Comparison of ENCODE assay signal across 8 cellular contexts in genomic region chr5:143400541-143401252, GRCh38. TPM values are rescaled to one million over a fixed set of nuclear protein-coding genes. Genes with fewer than 3 reads are reported as not detected.
DNase-seq lines count a peak whose midpoint lies in the region; ATAC-seq, FAIRE-seq and TF ChIP-seq lines count a peak whose summit lies in the region.

No MANE protein-coding gene starts in this region.

- POLR2A ChIA-PET in activated CD8-positive, alpha-beta T cell treated with anti-CD3 and anti-CD28 coated beads for 36 hours (lab: Charles Lee): interaction anchor here (0.7 to 1.8 kb wide), 4 partner anchors 34 to 427 kb away, joined by 3 to 5 read pairs (median 4); no protein-coding TSS in a partner anchor

- no peaks in the 10 kb centered on the region for H3K9me3 Mint-ChIP-seq in activated T-cell treated with anti-CD3 and anti-CD28 coated beads, Interleukin-2, amount 50 U/mL, for 24 hours
- no peaks in the 10 kb centered on the region for H3K9me3 Mint-ChIP-seq in activated CD8-positive, alpha-beta T cell treated with anti-CD3 and anti-CD28 coated beads for 36 hours

- peak overlapping the region; percentile 50 for H3K27ac Mint-ChIP-seq in activated T-cell treated with anti-CD3 and anti-CD28 coated beads, Interleukin-2, amount 50 U/mL, for 24 hours
- peak overlapping the region; percentile 36 for H3K27ac Mint-ChIP-seq in activated CD8-positive, alpha-beta T cell treated with anti-CD3 and anti-CD28 coated beads for 36 hours

- intact Hi-C loops in activated CD8-positive, alpha-beta T cell treated with anti-CD3 and anti-CD28 coated beads for 36 hours (cut with micrococcal nuclease): loop anchor here (5.0 kb wide), 1 partner anchor 173 kb away; no protein-coding TSS in a partner anchor

- peak overlapping the region; percentile 84 for H3K4me3 Mint-ChIP-seq in activated T-cell treated with anti-CD3 and anti-CD28 coated beads, Interleukin-2, amount 50 U/mL, for 24 hours
- peak overlapping the region; percentile 93 for H3K4me3 Mint-ChIP-seq in activated CD8-positive, alpha-beta T cell treated with anti-CD3 and anti-CD28 coated beads for 36 hours

- peak in 1 of 2 donors; percentile 14 for TF ChIP-seq POLR2A in suprapubic skin (IDR thresholded peaks at IDR 0.05)

- TF ChIP-seq EP300 in suprapubic skin (IDR thresholded peaks at IDR 0.05): no peak

- peak; percentile 64 for FAIRE-seq in keratinocyte (lab: Jason Lieb, UNC)

- CTCF ChIA-PET in activated CD8-positive, alpha-beta T cell treated with anti-CD3 and anti-CD28 coated beads for 36 hours (lab: Charles Lee): interaction anchor here (0.8 to 1.6 kb wide), 3 partner anchors 12 to 398 kb away, joined by 4 to 8 read pairs (median 6); no protein-coding TSS in a partner anchor

- dilution Hi-C loops in keratinocyte (cut with MboI; ENCODE audit: extremely low pct_ligation_motif_present, low sequenced_read_pairs): no loop called here

- H3K4me3 ChIP-seq in keratinocyte (ENCODE audit: control insufficient read depth in 2 of 3, extremely low read depth in 1 of 3, insufficient read depth in 2 of 3, low read depth in 1 of 3, low read length in 3 of 3): peak overlapping the region; percentile 64 to 94 (median 86)
- peak overlapping the region; percentile 95 for H3K4me3 ChIP-seq in suprapubic skin

- no peak for ATAC-seq in activated CD8-positive, alpha-beta T cell treated with anti-CD3 and anti-CD28 coated beads for 36 hours

- H2AFZ ChIP-seq in keratinocyte (ENCODE audit: control insufficient read depth, low read length): no peak overlapping the region

- peak overlapping the region; percentile 81 for H3K4me2 ChIP-seq in keratinocyte (ENCODE audit: control insufficient read depth, extremely low read depth, insufficient read depth, low read depth, low read length)

- H3K27ac ChIP-seq in keratinocyte (ENCODE audit: control insufficient read depth, insufficient read depth, low read length): peak overlapping the region; percentile 84
- peak overlapping the region; percentile 98 for H3K27ac ChIP-seq in suprapubic skin

- H3K79me2 ChIP-seq in keratinocyte (ENCODE audit: control insufficient read depth, insufficient read depth, low read length): peaks cover 78% of the 10 kb centered on the region

- no peak for TF ChIP-seq CTCF in activated CD8-positive, alpha-beta T cell treated with anti-CD3 and anti-CD28 coated beads for 36 hours (IDR thresholded peaks at IDR 0.05)
- TF ChIP-seq CTCF in keratinocyte (optimal IDR thresholded peaks at IDR 0.05 in 1 of 3, IDR thresholded peaks at IDR 0.05 in 1 of 3, conservative IDR thresholded peaks at IDR 0.05 in 1 of 3; ENCODE audit: extremely low read depth in 1 of 3, insufficient read depth in 2 of 3, low read length in 3 of 3): no peak
- TF ChIP-seq CTCF in suprapubic skin (IDR thresholded peaks at IDR 0.05): no peak
- no peak for TF ChIP-seq CTCF in GM20000 (IDR thresholded peaks at IDR 0.05; ENCODE audit: extremely low read depth, missing control alignments)

- no peak for DNase-seq in activated T-cell treated with anti-CD3 and anti-CD28 coated beads, Interleukin-2, amount 50 U/mL, for 24 hours
- DNase-seq in activated T-cell treated with anti-CD3 and anti-CD28 coated beads for 4 hours (no peak), keratinocyte (ENCODE audit: low read depth, low spot score) (no peak), suprapubic skin (ENCODE audit: low spot score in 2 of 2) (no peak), UCSD-AML1 (lab: John Stamatoyannopoulos, UW; ENCODE audit: unreplicated experiment) (no peak), AG08395 (ENCODE audit: low spot score) (no peak), GM20000 (ENCODE audit: low spot score) (no peak)
- no peak for DNase-seq in activated CD8-positive, alpha-beta T cell treated with anti-CD3 and anti-CD28 coated beads for 36 hours

- no peaks in the 10 kb centered on the region for H3K9me1 ChIP-seq in keratinocyte (ENCODE audit: control insufficient read depth, extremely low read depth, insufficient read depth, low read length)

- H3K27me3 ChIP-seq in keratinocyte (ENCODE audit: control insufficient read depth, extremely low read depth, insufficient read depth, low read length) (no peaks in the 10 kb centered on the region), suprapubic skin (no peaks in the 10 kb centered on the region)

- no peaks in the 10 kb centered on the region for H3K27me3 Mint-ChIP-seq in activated T-cell treated with anti-CD3 and anti-CD28 coated beads, Interleukin-2, amount 50 U/mL, for 24 hours
- no peaks in the 10 kb centered on the region for H3K27me3 Mint-ChIP-seq in activated CD8-positive, alpha-beta T cell treated with anti-CD3 and anti-CD28 coated beads for 36 hours

- peaks cover 64% of the 10 kb centered on the region for H3K4me1 Mint-ChIP-seq in activated T-cell treated with anti-CD3 and anti-CD28 coated beads, Interleukin-2, amount 50 U/mL, for 24 hours (ENCODE audit: low read depth)
- peaks cover 50% of the 10 kb centered on the region for H3K4me1 Mint-ChIP-seq in activated CD8-positive, alpha-beta T cell treated with anti-CD3 and anti-CD28 coated beads for 36 hours (ENCODE audit: low read depth)

- H3K9ac ChIP-seq in keratinocyte (ENCODE audit: control insufficient read depth, extremely low read depth, insufficient read depth, low read length): peak overlapping the region; percentile 93

- WGBS in suprapubic skin: 22% methylated on average over 10 of the region's 10 CpGs

- H3K9me3 ChIP-seq in keratinocyte (ENCODE audit: control insufficient read depth, low read depth, low read length) (no peaks in the 10 kb centered on the region), suprapubic skin (no peaks in the 10 kb centered on the region)

- H3K4me1 ChIP-seq in keratinocyte (ENCODE audit: control insufficient read depth, extremely low read depth, insufficient read depth, low read length) (peaks cover 17% of the 10 kb centered on the region), suprapubic skin (peaks cover 61% of the 10 kb centered on the region)

- no peaks in the 10 kb centered on the region for H4K20me1 ChIP-seq in keratinocyte (ENCODE audit: control insufficient read depth, extremely low read depth, insufficient read depth, low read length)

- peaks cover 0 to 2% of the 10 kb centered on the region in 2 experiments for H3K36me3 ChIP-seq in keratinocyte (ENCODE audit: control insufficient read depth in 2 of 2, extremely low read depth in 1 of 2, insufficient read depth in 2 of 2, low read length in 2 of 2)
- H3K36me3 ChIP-seq in suprapubic skin: no peaks in the 10 kb centered on the region

- H3K36me3 Mint-ChIP-seq in activated T-cell treated with anti-CD3 and anti-CD28 coated beads, Interleukin-2, amount 50 U/mL, for 24 hours (ENCODE audit: low read depth): peaks cover 60% of the 10 kb centered on the region
- peaks cover 34% of the 10 kb centered on the region for H3K36me3 Mint-ChIP-seq in activated CD8-positive, alpha-beta T cell treated with anti-CD3 and anti-CD28 coated beads for 36 hours (ENCODE audit: low read depth)

RNA-seq across cellular contexts. Expression of gene NR3C1, which starts 2.8 kb away (rescaled TPM):
- total RNA-seq in activated CD8-positive, alpha-beta T cell treated with anti-CD3 and anti-CD28 coated beads for 36 hours: 10 to 100 TPM; 52.7 to 55.6 TPM
- 21.7 to 30.7 TPM (median 25.8 TPM) in 3 replicates for polyA plus RNA-seq in keratinocyte
- 14.8 TPM for polyA plus RNA-seq in keratinocyte (2011; ENCODE audit: low read depth)
- polyA plus RNA-seq in keratinocyte (2011; cell fraction: cytosol; rRNA removed): 12.4 and 23.6 TPM in 2 replicates
- polyA plus RNA-seq in keratinocyte (2011; cell fraction: nucleus; rRNA removed): 24.1 and 28.0 TPM in 2 replicates
- 19.3 and 23.3 TPM in 2 replicates for polyA plus RNA-seq in keratinocyte (2012; ENCODE audit: low replicate concordance)
- polyA minus RNA-seq in keratinocyte: 16.2 to 59.6 TPM (median 49.4 TPM) in 3 replicates
- 24.4 TPM for polyA minus RNA-seq in keratinocyte (2011; cell fraction: cytosol; rRNA and poly(A)+ RNA removed)
- polyA minus RNA-seq in keratinocyte (2011; cell fraction: nucleus; rRNA and poly(A)+ RNA removed): 43.6 and 80.7 TPM in 2 replicates
- total RNA-seq in suprapubic skin: 10 to 100 TPM; 50.4 to 68.8 (median 56.5) TPM
